ENCODE assay signal across 25 cellular contexts in genomic region chr3:96657710-96658109, GRCh38.
"Had no signal": no experiment of that assay in that cellular context is flagged by ENCODE, and none has a peak within 500 bp of the region (broad histone marks: within the 10 kb centered on the region; RNA-seq: fewer than 3 reads in every experiment).

No MANE protein-coding gene starts in this region.

- H3K79me2 ChIP-seq: hepatocyte, parathyroid adenoma had no signal

- H3K9me3 ChIP-seq: neutrophil, right lobe of liver, testis had no signal

- H3K4me3 Mint-ChIP-seq: activated CD8-positive, alpha-beta T cell treated with anti-CD3 and anti-CD28 coated beads for 36 hours; activated naive CD4-positive, alpha-beta T cell treated with anti-CD3 and anti-CD28 coated beads for 36 hours; activated T-helper 17 cell treated with anti-CD3 and anti-CD28 coated beads, Interleukin-2, amount 50 U/mL, for 72 hours; endodermal cell; natural killer cell; stimulated activated effector memory CD8-positive, alpha-beta T cell treated with anti-CD3 and anti-CD28 coated beads, Interleukin-12 subunit alpha, Interleukin-12 subunit beta, amount 100 ng/mL, for 72 hours; type B pancreatic cell had no signal

- H3K36me3 Mint-ChIP-seq: natural killer cell; stimulated activated effector memory CD8-positive, alpha-beta T cell treated with anti-CD3 and anti-CD28 coated beads, Interleukin-12 subunit alpha, Interleukin-12 subunit beta, amount 100 ng/mL, for 72 hours; type B pancreatic cell had no signal

- H3K4me1 ChIP-seq: foreskin keratinocyte, parathyroid adenoma, right lobe of liver, testis had no signal

- DNase-seq: activated CD4-positive, alpha-beta T cell treated with anti-CD3 and anti-CD28 coated beads for 48 hours; activated CD4-positive, CD25-positive, alpha-beta regulatory T cell; activated CD8-positive, alpha-beta T cell treated with anti-CD3 and anti-CD28 coated beads for 36 hours; activated naive CD4-positive, alpha-beta T cell treated with anti-CD3 and anti-CD28 coated beads for 36 hours; activated T-cell treated with anti-CD3 and anti-CD28 coated beads, Interleukin-2, amount 50 U/mL, for 1 hour; anterior cingulate cortex; brain microvascular endothelial cell; central memory CD4-positive, alpha-beta T cell; dorsolateral prefrontal cortex; endodermal cell; foreskin keratinocyte; kidney; natural killer cell; right lobe of liver; small intestine; stimulated activated CD4-positive, alpha-beta T cell treated with anti-CD3 and anti-CD28 coated beads, Interleukin-4, amount 100 ng/mL, for 24 hours; testis had no signal

- H2AFZ ChIP-seq: hepatocyte, parathyroid adenoma had no signal

- ATAC-seq: activated CD8-positive, alpha-beta T cell treated with anti-CD3 and anti-CD28 coated beads for 36 hours; activated T-helper 17 cell treated with anti-CD3 and anti-CD28 coated beads, Interleukin-2, amount 50 U/mL, for 72 hours; foreskin keratinocyte; left lobe of liver; natural killer cell; right lobe of liver; stimulated activated effector memory CD8-positive, alpha-beta T cell treated with anti-CD3 and anti-CD28 coated beads, Interleukin-12 subunit alpha, Interleukin-12 subunit beta, amount 100 ng/mL, for 72 hours had no signal

- H3K9ac ChIP-seq: parathyroid adenoma had no signal

- H3K27ac Mint-ChIP-seq: activated CD8-positive, alpha-beta T cell treated with anti-CD3 and anti-CD28 coated beads for 36 hours; activated naive CD4-positive, alpha-beta T cell treated with anti-CD3 and anti-CD28 coated beads for 36 hours; activated T-helper 17 cell treated with anti-CD3 and anti-CD28 coated beads, Interleukin-2, amount 50 U/mL, for 72 hours; endodermal cell; natural killer cell; stimulated activated effector memory CD8-positive, alpha-beta T cell treated with anti-CD3 and anti-CD28 coated beads, Interleukin-12 subunit alpha, Interleukin-12 subunit beta, amount 100 ng/mL, for 72 hours; type B pancreatic cell had no signal

- H3K27ac ChIP-seq: brain microvascular endothelial cell, dorsolateral prefrontal cortex, epithelial cell of prostate, foreskin keratinocyte, hepatocyte, neutrophil, parathyroid adenoma, right lobe of liver, testis had no signal

- H3K27me3 Mint-ChIP-seq: activated CD8-positive, alpha-beta T cell treated with anti-CD3 and anti-CD28 coated beads for 36 hours; activated T-helper 17 cell treated with anti-CD3 and anti-CD28 coated beads, Interleukin-2, amount 50 U/mL, for 72 hours; type B pancreatic cell had no signal

- H3K4me2 ChIP-seq: hepatocyte had no signal

- H3K27me3 ChIP-seq: brain microvascular endothelial cell, foreskin keratinocyte, hepatocyte, neutrophil, right lobe of liver, testis had no signal

- H3K4me1 Mint-ChIP-seq: activated T-helper 17 cell treated with anti-CD3 and anti-CD28 coated beads, Interleukin-2, amount 50 U/mL, for 72 hours; endodermal cell; natural killer cell; stimulated activated effector memory CD8-positive, alpha-beta T cell treated with anti-CD3 and anti-CD28 coated beads, Interleukin-12 subunit alpha, Interleukin-12 subunit beta, amount 100 ng/mL, for 72 hours had no signal
